In the genomic region with DNA sequence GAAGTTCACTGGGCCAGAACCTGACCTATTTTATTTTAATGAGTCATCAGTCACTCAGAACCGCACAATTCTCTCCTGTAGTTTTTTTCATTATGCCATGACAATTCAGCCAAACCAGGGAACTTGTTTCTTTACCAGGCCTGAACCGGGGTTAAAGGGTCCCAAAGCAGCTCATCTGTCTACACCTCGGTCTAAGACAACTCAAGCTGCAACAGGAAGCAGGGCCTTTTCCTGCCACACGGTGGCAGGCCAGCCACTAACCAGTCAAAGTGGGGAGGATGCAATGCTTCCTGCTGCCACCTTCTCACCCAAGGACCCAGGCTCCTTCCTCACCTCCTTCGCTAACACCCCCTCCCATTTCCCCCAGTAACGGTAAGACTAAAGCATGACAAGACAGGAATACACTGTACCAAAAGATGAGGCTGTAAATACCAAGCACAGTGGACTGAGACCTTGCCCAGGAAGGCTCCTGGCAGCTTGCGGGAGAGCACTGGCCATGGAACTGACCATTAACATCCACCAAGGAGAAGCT, we compare ENCODE assay signal across 8 cellular contexts. TPM values are rescaled to one million over a fixed set of nuclear protein-coding genes. Genes with fewer than 3 reads are reported as not detected.
DNase-seq lines count a peak whose midpoint lies in the region; ATAC-seq and TF ChIP-seq lines count a peak whose summit lies in the region.

No MANE protein-coding gene starts in this region.

- whole genome bisulfite sequencing in lung, 2 donors, result 22% methylated on average over 7 of the region's 7 CpGs

- H3K27me3 ChIP-seq in Loucy (ENCODE audit: insufficient read depth, low read length, poor library complexity, severe bottlenecking) (no peaks in the 10 kb centered on the region), lung (ENCODE audit: control insufficient read depth, insufficient read depth) (no peaks in the 10 kb centered on the region)

- no peaks in the 10 kb centered on the region for H4K20me1 ChIP-seq in Loucy (ENCODE audit: insufficient read depth, low read length, poor library complexity, severe bottlenecking)

- no peaks in the 10 kb centered on the region for H3K9me3 ChIP-seq in Loucy (ENCODE audit: insufficient read depth, low read depth, low read length)
- H3K9me3 ChIP-seq in lung (ENCODE audit: control insufficient read depth in 2 of 2, insufficient read depth in 1 of 2, low read length in 1 of 2), result no peaks in the 10 kb centered on the region

- H3K9ac ChIP-seq in Loucy (ENCODE audit: low read depth, low read length, poor library complexity, severe bottlenecking), result peak overlapping the region; percentile 57

- ATAC-seq in GM21529 (IDR thresholded peaks at IDR 0.05; ENCODE audit: unreplicated experiment) (peak; percentile 82), lung (ENCODE audit: insufficient read depth, low FRiP score) (peak; percentile 75), GM19035 (IDR thresholded peaks at IDR 0.05; ENCODE audit: unreplicated experiment) (no peak)

- TF ChIP-seq CTCF in Loucy (conservative IDR thresholded peaks at IDR 0.05; ENCODE audit: low read length), result peak; percentile 95
- peak; percentile 92 for TF ChIP-seq CTCF in chondrocyte (IDR thresholded peaks at IDR 0.05)
- TF ChIP-seq CTCF in lung (IDR thresholded peaks at IDR 0.05; ENCODE audit: control extremely low read depth, extremely low read depth), result peak; percentile 39

- peak overlapping the region; percentile 60 for H3K4me2 ChIP-seq in Loucy (ENCODE audit: low read depth, low read length, poor library complexity, severe bottlenecking)

- no peaks in the 10 kb centered on the region for H3K27me3 Mint-ChIP-seq in chondrocyte (ENCODE audit: low read depth)

- no peak overlapping the region for H3K4me3 Mint-ChIP-seq in chondrocyte (ENCODE audit: unreplicated experiment)

- H3K4me3 ChIP-seq in Loucy (ENCODE audit: low read length, poor library complexity, severe bottlenecking) (peak overlapping the region; percentile 23), lung (no peak overlapping the region)

- H3K79me2 ChIP-seq in Loucy (ENCODE audit: insufficient read depth, low read length), result no peaks in the 10 kb centered on the region

- no peaks in the 10 kb centered on the region for H3K36me3 Mint-ChIP-seq in chondrocyte (ENCODE audit: low read depth)

- H3K9me2 ChIP-seq in Loucy (replicated peaks; ENCODE audit: low read depth, low read length), result no peaks in the 10 kb centered on the region

- H3K4me1 ChIP-seq in Loucy (ENCODE audit: insufficient read depth, low read length, poor library complexity, severe bottlenecking), result peaks cover 35% of the 10 kb centered on the region
- peaks cover 0 to 5% of the 10 kb centered on the region in 2 donors for H3K4me1 ChIP-seq in lung (ENCODE audit: control insufficient read depth in 2 of 2, insufficient read depth in 2 of 2, low read length in 2 of 2)

- peak; percentile 78 for DNase-seq in DMS53 (lab: John Stamatoyannopoulos, UW)
- DNase-seq in activated CD4-positive, alpha-beta T cell treated with anti-CD3 and anti-CD28 coated beads for 1 hour, result peak; percentile 54
- no peak for DNase-seq in chondrocyte (ENCODE audit: low spot score)
- DNase-seq in lung (ENCODE audit: low spot score), result peak; percentile 61
- DNase-seq in stimulated activated CD8-positive, alpha-beta memory T cell treated with anti-CD3 and anti-CD28 coated beads, Interleukin-2, amount 100 ng/mL, for 1 hour (ENCODE audit: low read depth in 2 of 2), result peak; percentile 35 to 43

- H2AFZ ChIP-seq in Loucy (ENCODE audit: low read length), result peak overlapping the region; percentile 81

- peaks cover 13% of the 10 kb centered on the region for H3K4me1 Mint-ChIP-seq in chondrocyte (ENCODE audit: low read depth)

- H3K36me3 ChIP-seq in Loucy (ENCODE audit: insufficient read depth, low read length), result no peaks in the 10 kb centered on the region
- H3K36me3 ChIP-seq in lung (ENCODE audit: control insufficient read depth in 2 of 2, insufficient read depth in 2 of 2, low read length in 2 of 2), result no peaks in the 10 kb centered on the region

- H3K27ac ChIP-seq in lung (ENCODE audit: low read depth in 1 of 2, low read length in 1 of 2), result no peak overlapping the region

- no peaks in the 10 kb centered on the region for H3K9me3 Mint-ChIP-seq in chondrocyte (ENCODE audit: low read depth)

- no peak overlapping the region for H3K27ac Mint-ChIP-seq in chondrocyte (ENCODE audit: unreplicated experiment)

- H3F3A ChIP-seq in Loucy (ENCODE audit: low read depth), result no peaks in the 10 kb centered on the region

RNA-seq across cellular contexts. Expression of gene ACKR3, which starts 56.7 kb away (rescaled TPM):
- total RNA-seq in chondrocyte (56.6 to 68.8 TPM (median 57.6 TPM) in 3 replicates), lung (10 to 100 TPM; 12.9 to 15.8 TPM)
- 10 to 100 TPM in 1 of 2 donors, 1 to 10 TPM in 1; 6.8 to 30.2 TPM for polyA plus RNA-seq in lung

Comparison
In these comparisons a context has a peak if more than half of its experiments do, and no peak if none do; other contexts are left out.
1. CTCF ChIP-seq: peak in every context shown above with its lines; median percentile 95 in Loucy; 92 in chondrocyte; 39 in lung.